Comparison of ENCODE assay signal across 10 cellular contexts in genomic region chr2:240926516-240927389, GRCh38. TPM values are rescaled to one million over a fixed set of nuclear protein-coding genes. Genes with fewer than 3 reads are reported as not detected.
DNase-seq lines count a peak whose midpoint lies in the region; ATAC-seq and TF ChIP-seq lines count a peak whose summit lies in the region.
"Had no signal": no experiment of that assay in that cellular context is flagged by ENCODE, and none has a peak within 500 bp of the region (broad histone marks: within the 10 kb centered on the region; RNA-seq: fewer than 3 reads in every experiment).

No MANE protein-coding gene starts in this region.

- no peaks in the 10 kb centered on the region for H3K4me1 ChIP-seq in testis

- TF ChIP-seq POLR2A in testis (IDR thresholded peaks at IDR 0.05): no peak

- intact Hi-C loops in testis (cut with DNase I; ENCODE audit: low total_unique reads): no loop called here

- no peak for ATAC-seq in HG02610 (IDR thresholded peaks at IDR 0.05; ENCODE audit: unreplicated experiment)

- H3K36me3 ChIP-seq in testis (ENCODE audit: low read depth, missing control alignments): no peaks in the 10 kb centered on the region

- H3K27me3 ChIP-seq in testis: no peaks in the 10 kb centered on the region

- 59 to 65% methylated on average over 21 to 38 of the region's 38 CpGs for WGBS in testis, 2 donors

- DNase-seq in NCI-H82 (lab: John Stamatoyannopoulos, UW): peak; percentile 39
- DNase-seq in NCI-H82 treated with DMSO at 0.1 percent for 48 hours (lab: John Stamatoyannopoulos, UW; ENCODE audit: unreplicated experiment): no peak
- DNase-seq in amniotic epithelial cell (ENCODE audit: low read depth): peak; percentile 46
- peak; percentile 40 for DNase-seq in left kidney (ENCODE audit: low read depth, low spot score)
- peak; percentile 28 for DNase-seq in testis
- DNase-seq in NCI-H1105 (lab: John Stamatoyannopoulos, UW): no peak
- no peak for DNase-seq in NCI-H345 treated with DMSO at 0.1 percent for 48 hours (lab: John Stamatoyannopoulos, UW; ENCODE audit: unreplicated experiment)
- DNase-seq: NCI-H1092 had no signal

- no peaks in the 10 kb centered on the region for H3K9me3 ChIP-seq in testis

- peak overlapping the region; percentile 19 to 44 for H3K27ac ChIP-seq in testis

- no peak for TF ChIP-seq CTCF in testis (IDR thresholded peaks at IDR 0.05)

- H3K4me3 ChIP-seq in testis: no peak overlapping the region

RNA-seq across cellular contexts. Expression of gene CROCC2, which starts 20.6 kb away (rescaled TPM):
- under 1 TPM; 0.43 to 0.55 TPM for total RNA-seq in testis
- polyA plus RNA-seq in testis (ENCODE audit: insufficient read depth, low read depth, low replicate concordance): 0.51 TPM

RNA-seq across cellular contexts. Expression of gene MAB21L4, which starts 30.8 kb away (rescaled TPM):
- not detected for total RNA-seq in testis
- 1.1 TPM for polyA plus RNA-seq in testis (ENCODE audit: insufficient read depth, low read depth, low replicate concordance)

RNA-seq across cellular contexts. Expression of gene AGXT, which starts 58.1 kb away (rescaled TPM):
- under 1 TPM in 1 of 2 donors, not detected in 1; 0.24 TPM for total RNA-seq in testis
- 0.51 TPM for polyA plus RNA-seq in testis (ENCODE audit: insufficient read depth, low read depth, low replicate concordance)
- polyA plus RNA-seq: esophagus had no signal

Comparison
In these comparisons a context has a peak if more than half of its experiments do, and no peak if none do; other contexts are left out.
1. DNase-seq: peak in NCI-H82 (single experiment), amniotic epithelial cell (single experiment), left kidney (single experiment) and testis (single experiment); none in NCI-H82 treated with DMSO at 0.1 percent for 48 hours (single experiment), NCI-H1105 (single experiment) and NCI-H345 treated with DMSO at 0.1 percent for 48 hours (single experiment).